ENCODE assay signal across 8 cellular contexts in genomic region chrX:20267924-20268701, GRCh38. TPM values are rescaled to one million over a fixed set of nuclear protein-coding genes. Genes with fewer than 3 reads are reported as not detected.
DNase-seq lines count a peak whose midpoint lies in the region; ATAC-seq, FAIRE-seq and TF ChIP-seq lines count a peak whose summit lies in the region.

No MANE protein-coding gene starts in this region.

- H3F3A ChIP-seq in smooth muscle cell (ENCODE audit: low read depth), result peaks cover 5% of the 10 kb centered on the region

- peak overlapping the region; percentile 75 for H3K4me2 ChIP-seq in keratinocyte (ENCODE audit: control insufficient read depth, extremely low read depth, insufficient read depth, low read depth, low read length)
- peak overlapping the region; percentile 84 for H3K4me2 ChIP-seq in smooth muscle cell

- H2AFZ ChIP-seq in keratinocyte (ENCODE audit: control insufficient read depth, low read length) (peak overlapping the region; percentile 2), smooth muscle cell (ENCODE audit: low read depth) (peak overlapping the region; percentile 71)

- peak; percentile 77 for DNase-seq in chondrocyte (ENCODE audit: low spot score)
- no peak for DNase-seq in keratinocyte (ENCODE audit: low read depth, low spot score)
- DNase-seq in smooth muscle cell (lab: John Stamatoyannopoulos, UW; ENCODE audit: unreplicated experiment), result peak; percentile 3

- H3K36me3 ChIP-seq in ES-I3 (ENCODE audit: insufficient read depth, low read length) (no peaks in the 10 kb centered on the region), keratinocyte (ENCODE audit: control insufficient read depth in 2 of 2, extremely low read depth in 1 of 2, insufficient read depth in 2 of 2, low read length in 2 of 2) (no peaks in the 10 kb centered on the region), smooth muscle cell (ENCODE audit: low read depth) (no peaks in the 10 kb centered on the region)

- H3K9me3 ChIP-seq in ES-I3 (ENCODE audit: control insufficient read depth, insufficient read depth, low read length), result no peaks in the 10 kb centered on the region
- no peaks in the 10 kb centered on the region for H3K9me3 ChIP-seq in keratinocyte (ENCODE audit: control insufficient read depth, low read depth, low read length)
- H3K9me3 ChIP-seq in smooth muscle cell (replicated peaks; ENCODE audit: low read depth), result no peaks in the 10 kb centered on the region

- H3K27ac Mint-ChIP-seq in T-helper 1 cell treated with Interleukin-12 subunit alpha and Interleukin-12 subunit beta and Interleukin-4 antibody, amounts not matched to agents 30 μg/mL and 1 μg/mL, for 36 hours, result no peak overlapping the region
- H3K27ac Mint-ChIP-seq in chondrocyte (ENCODE audit: unreplicated experiment), result no peak overlapping the region

- H3K27me3 Mint-ChIP-seq in T-helper 1 cell treated with Interleukin-12 subunit alpha and Interleukin-12 subunit beta and Interleukin-4 antibody, amounts not matched to agents 30 μg/mL and 1 μg/mL, for 36 hours (ENCODE audit: low read depth), result peaks cover 15% of the 10 kb centered on the region
- no peaks in the 10 kb centered on the region for H3K27me3 Mint-ChIP-seq in chondrocyte (ENCODE audit: low read depth)

- peak overlapping the region; percentile 86 for H3K4me3 Mint-ChIP-seq in T-helper 1 cell treated with Interleukin-12 subunit alpha and Interleukin-12 subunit beta and Interleukin-4 antibody, amounts not matched to agents 30 μg/mL and 1 μg/mL, for 36 hours
- peak overlapping the region; percentile 82 for H3K4me3 Mint-ChIP-seq in chondrocyte (ENCODE audit: unreplicated experiment)

- H4K20me1 ChIP-seq in keratinocyte (ENCODE audit: control insufficient read depth, extremely low read depth, insufficient read depth, low read length), result no peaks in the 10 kb centered on the region
- H4K20me1 ChIP-seq in smooth muscle cell (ENCODE audit: low read depth), result peaks cover 20% of the 10 kb centered on the region

- peak overlapping the region in 2 of 3 experiments; percentile 68 to 69 for H3K4me3 ChIP-seq in keratinocyte (ENCODE audit: control insufficient read depth in 2 of 3, extremely low read depth in 1 of 3, insufficient read depth in 2 of 3, low read depth in 1 of 3, low read length in 3 of 3)
- H3K4me3 ChIP-seq in smooth muscle cell, result peak overlapping the region; percentile 75

- H3K27ac ChIP-seq in keratinocyte (ENCODE audit: control insufficient read depth, insufficient read depth, low read length) (no peak overlapping the region), smooth muscle cell (ENCODE audit: low read depth) (no peak overlapping the region)

- TF ChIP-seq CTCF in chondrocyte (IDR thresholded peaks at IDR 0.05) (no peak), keratinocyte (optimal IDR thresholded peaks at IDR 0.05 in 1 of 3, IDR thresholded peaks at IDR 0.05 in 1 of 3, conservative IDR thresholded peaks at IDR 0.05 in 1 of 3; ENCODE audit: extremely low read depth in 1 of 3, insufficient read depth in 2 of 3, low read length in 3 of 3) (no peak), smooth muscle cell (IDR thresholded peaks at IDR 0.05; ENCODE audit: borderline replicate concordance, insufficient read depth, poor library complexity, severe bottlenecking) (no peak)

- ATAC-seq in HG03097 (IDR thresholded peaks at IDR 0.05; ENCODE audit: low FRiP score, unreplicated experiment), result no peak
- ATAC-seq in HG03342 (IDR thresholded peaks at IDR 0.05; ENCODE audit: unreplicated experiment), result no peak
- no peak for ATAC-seq in GM21528 (IDR thresholded peaks at IDR 0.05; ENCODE audit: low FRiP score, unreplicated experiment)

- FAIRE-seq in keratinocyte (lab: Jason Lieb, UNC), result no peak

- peaks cover 27% of the 10 kb centered on the region for H3K79me2 ChIP-seq in keratinocyte (ENCODE audit: control insufficient read depth, insufficient read depth, low read length)
- H3K79me2 ChIP-seq in smooth muscle cell (ENCODE audit: low read depth), result peaks cover 14% of the 10 kb centered on the region

- peaks cover 2% of the 10 kb centered on the region; the same call in 1 of the 2 replicates for H3K4me1 ChIP-seq in ES-I3 (ENCODE audit: insufficient read depth, low read length)
- H3K4me1 ChIP-seq in keratinocyte (ENCODE audit: control insufficient read depth, extremely low read depth, insufficient read depth, low read length), result peaks cover 5% of the 10 kb centered on the region
- no peaks in the 10 kb centered on the region for H3K4me1 ChIP-seq in smooth muscle cell (ENCODE audit: low read depth)

- H3K27me3 ChIP-seq in keratinocyte (ENCODE audit: control insufficient read depth, extremely low read depth, insufficient read depth, low read length), result no peaks in the 10 kb centered on the region
- no peaks in the 10 kb centered on the region for H3K27me3 ChIP-seq in smooth muscle cell (ENCODE audit: low read depth)

- no peaks in the 10 kb centered on the region for H3K9me3 Mint-ChIP-seq in T-helper 1 cell treated with Interleukin-12 subunit alpha and Interleukin-12 subunit beta and Interleukin-4 antibody, amounts not matched to agents 30 μg/mL and 1 μg/mL, for 36 hours
- H3K9me3 Mint-ChIP-seq in chondrocyte (ENCODE audit: low read depth), result no peaks in the 10 kb centered on the region

- no peaks in the 10 kb centered on the region for H3K9me1 ChIP-seq in keratinocyte (ENCODE audit: control insufficient read depth, extremely low read depth, insufficient read depth, low read length)

- H3K9ac ChIP-seq in ES-I3 (ENCODE audit: low read depth, low read length) (peak overlapping the region; percentile 73; the same call in 1 of the 2 replicates), keratinocyte (ENCODE audit: control insufficient read depth, extremely low read depth, insufficient read depth, low read length) (peak overlapping the region; percentile 82), smooth muscle cell (ENCODE audit: low read depth) (no peak overlapping the region)

- H3K4me1 Mint-ChIP-seq in T-helper 1 cell treated with Interleukin-12 subunit alpha and Interleukin-12 subunit beta and Interleukin-4 antibody, amounts not matched to agents 30 μg/mL and 1 μg/mL, for 36 hours (ENCODE audit: low read depth), result peaks cover 16% of the 10 kb centered on the region
- peaks cover 11% of the 10 kb centered on the region for H3K4me1 Mint-ChIP-seq in chondrocyte (ENCODE audit: low read depth)

- H3K36me3 Mint-ChIP-seq in T-helper 1 cell treated with Interleukin-12 subunit alpha and Interleukin-12 subunit beta and Interleukin-4 antibody, amounts not matched to agents 30 μg/mL and 1 μg/mL, for 36 hours (ENCODE audit: low read depth), result peaks cover 7% of the 10 kb centered on the region
- H3K36me3 Mint-ChIP-seq in chondrocyte (ENCODE audit: low read depth), result no peaks in the 10 kb centered on the region

- dilution Hi-C loops in keratinocyte (cut with MboI; ENCODE audit: extremely low pct_ligation_motif_present, low sequenced_read_pairs), result no loop called here

- 45% methylated on average over 52 of the region's 54 CpGs for WGBS in smooth muscle cell (ENCODE audit: low lambda C conversion rate)

RNA-seq across cellular contexts. Expression of gene RPS6KA3, which starts 1.4 kb away (rescaled TPM):
- 18.4 to 19.5 TPM (median 18.8 TPM) in 3 replicates for total RNA-seq in chondrocyte
- 25.0 to 32.1 TPM (median 25.0 TPM) in 3 replicates for polyA plus RNA-seq in keratinocyte
- 8.6 TPM for polyA plus RNA-seq in keratinocyte (2011; ENCODE audit: low read depth)
- polyA plus RNA-seq in keratinocyte (2011; cell fraction: cytosol; rRNA removed), result 16.3 and 32.7 TPM in 2 replicates
- 25.5 and 29.3 TPM in 2 replicates for polyA plus RNA-seq in keratinocyte (2011; cell fraction: nucleus; rRNA removed)
- polyA plus RNA-seq in keratinocyte (2012; ENCODE audit: low replicate concordance), result 16.6 and 21.1 TPM in 2 replicates
- 7.1 to 42.9 TPM (median 36.1 TPM) in 3 replicates for polyA minus RNA-seq in keratinocyte
- polyA minus RNA-seq in keratinocyte (2011; cell fraction: cytosol; rRNA and poly(A)+ RNA removed), result 23.2 TPM
- 15.3 and 35.7 TPM in 2 replicates for polyA minus RNA-seq in keratinocyte (2011; cell fraction: nucleus; rRNA and poly(A)+ RNA removed)
- 37.2 and 38.9 TPM in 2 replicates for total RNA-seq in smooth muscle cell
- polyA plus RNA-seq in smooth muscle cell, result 14.7 and 15.4 TPM in 2 replicates
